16 cellular contexts compared by ENCODE assay signal in genomic region chr2:162184796-162185195, GRCh38. TPM values are rescaled to one million over a fixed set of nuclear protein-coding genes. Genes with fewer than 3 reads are reported as not detected.
DNase-seq lines count a peak whose midpoint lies in the region; ATAC-seq, FAIRE-seq and TF ChIP-seq lines count a peak whose summit lies in the region.
"Had no signal": no experiment of that assay in that cellular context is flagged by ENCODE, and none has a peak within 500 bp of the region (broad histone marks: within the 10 kb centered on the region; RNA-seq: fewer than 3 reads in every experiment).

No MANE protein-coding gene starts in this region.

- H3K27ac Mint-ChIP-seq in Calu3 (ENCODE audit: unreplicated experiment) (peak overlapping the region; percentile 75), chondrocyte (ENCODE audit: unreplicated experiment) (peak overlapping the region; percentile 50)
- no peak overlapping the region for H3K27ac Mint-ChIP-seq in activated CD4-positive, alpha-beta memory T cell treated with anti-CD3 and anti-CD28 coated beads for 36 hours
- H3K27ac Mint-ChIP-seq: CD8-positive, alpha-beta T cell had no signal

- H3K4me3 Mint-ChIP-seq in Calu3 (ENCODE audit: low read depth, unreplicated experiment) (no peak overlapping the region), chondrocyte (ENCODE audit: unreplicated experiment) (no peak overlapping the region)
- H3K4me3 Mint-ChIP-seq in activated CD4-positive, alpha-beta memory T cell treated with anti-CD3 and anti-CD28 coated beads for 36 hours: no peak overlapping the region
- H3K4me3 Mint-ChIP-seq: CD8-positive, alpha-beta T cell had no signal

- DNase-seq in Calu3 (no peak), H54 (ENCODE audit: insufficient read length, low spot score) (no peak), chondrocyte (ENCODE audit: low spot score) (no peak), lung microvascular endothelial cell (ENCODE audit: low read depth in 2 of 2) (peak; percentile 28 to 43), NCI-H2081 (lab: John Stamatoyannopoulos, UW) (no peak)
- DNase-seq in activated CD4-positive, alpha-beta memory T cell treated with anti-CD3 and anti-CD28 coated beads for 36 hours: no peak
- DNase-seq: BE2C; CD8-positive, alpha-beta T cell; EL; MV-4-11; NCI-H1436; NCI-H2029 treated with DMSO at 0.1 percent for 48 hours; NCI-H226; NCI-H774 had no signal

- intact Hi-C loops in Calu3 (cut with micrococcal nuclease; ENCODE audit: unreplicated experiment): no loop called here
- intact Hi-C loops in activated CD4-positive, alpha-beta memory T cell treated with anti-CD3 and anti-CD28 coated beads for 36 hours (cut with micrococcal nuclease): no loop called here

- no TSS peak for BruUV-seq in Calu3 (replicated peaks; lab: Mats Ljungman, UMichigan)

- H3K27me3 Mint-ChIP-seq in Calu3 (ENCODE audit: unreplicated experiment) (no peaks in the 10 kb centered on the region), chondrocyte (ENCODE audit: low read depth) (no peaks in the 10 kb centered on the region)
- peaks cover 2% of the 10 kb centered on the region for H3K27me3 Mint-ChIP-seq in activated CD4-positive, alpha-beta memory T cell treated with anti-CD3 and anti-CD28 coated beads for 36 hours

- POLR2A ChIA-PET in activated CD4-positive, alpha-beta memory T cell treated with anti-CD3 and anti-CD28 coated beads for 36 hours (lab: Charles Lee): no interaction called here

- ATAC-seq in HG02798 (IDR thresholded peaks at IDR 0.05; ENCODE audit: poor library complexity, unreplicated experiment): no peak
- ATAC-seq: CD8-positive, alpha-beta T cell had no signal

- CTCF ChIA-PET in Calu3 (lab: Charles Lee): interaction anchor here (0.6 kb wide), 1 partner anchor 23 kb away, joined by 3 read pairs; no protein-coding TSS in a partner anchor
- CTCF ChIA-PET in activated CD4-positive, alpha-beta memory T cell treated with anti-CD3 and anti-CD28 coated beads for 36 hours (lab: Charles Lee): no interaction called here

- peak; percentile 11 for FAIRE-seq in H54 (lab: Jason Lieb, UNC)
- FAIRE-seq: H1 had no signal

- TF ChIP-seq CTCF in Calu3 (IDR thresholded peaks at IDR 0.05; ENCODE audit: unreplicated experiment) (no peak), chondrocyte (IDR thresholded peaks at IDR 0.05) (no peak)

- H3K9me3 Mint-ChIP-seq in Calu3 (ENCODE audit: low read depth, unreplicated experiment) (no peaks in the 10 kb centered on the region), chondrocyte (ENCODE audit: low read depth) (no peaks in the 10 kb centered on the region)
- no peaks in the 10 kb centered on the region for H3K9me3 Mint-ChIP-seq in activated CD4-positive, alpha-beta memory T cell treated with anti-CD3 and anti-CD28 coated beads for 36 hours
- H3K9me3 Mint-ChIP-seq: CD8-positive, alpha-beta T cell had no signal

- H3K36me3 Mint-ChIP-seq in Calu3 (ENCODE audit: insufficient read depth, unreplicated experiment) (no peaks in the 10 kb centered on the region), chondrocyte (ENCODE audit: low read depth) (peaks cover 50% of the 10 kb centered on the region)
- H3K36me3 Mint-ChIP-seq in activated CD4-positive, alpha-beta memory T cell treated with anti-CD3 and anti-CD28 coated beads for 36 hours: no peaks in the 10 kb centered on the region
- H3K36me3 Mint-ChIP-seq: CD8-positive, alpha-beta T cell had no signal

- TF ChIP-seq POLR2A in H54 (IDR thresholded peaks at IDR 0.05; ENCODE audit: low read depth, low read length): no peak

- H3K4me1 Mint-ChIP-seq in Calu3 (ENCODE audit: low read depth, unreplicated experiment) (peaks cover 19% of the 10 kb centered on the region), chondrocyte (ENCODE audit: low read depth) (peaks cover 37% of the 10 kb centered on the region)
- H3K4me1 Mint-ChIP-seq in activated CD4-positive, alpha-beta memory T cell treated with anti-CD3 and anti-CD28 coated beads for 36 hours (ENCODE audit: low read depth): no peaks in the 10 kb centered on the region

RNA-seq across cellular contexts. Expression of gene GCG, which starts 32.7 kb away (rescaled TPM):
- total RNA-seq in Calu3 (2022) (not detected in 2 replicates), chondrocyte (0.31 TPM in 1 of 3 replicates, not detected in the others), lung microvascular endothelial cell (not detected in 2 replicates)
- not detected for total RNA-seq in activated CD4-positive, alpha-beta memory T cell treated with anti-CD3 and anti-CD28 coated beads for 36 hours
- total RNA-seq: CD8-positive, alpha-beta T cell; H1 had no signal

RNA-seq across cellular contexts. Expression of gene FAP, which starts 58.4 kb away (rescaled TPM):
- total RNA-seq in Calu3 (2022) (0.61 and 2.1 TPM in 2 replicates), chondrocyte (163 to 205 TPM (median 171 TPM) in 3 replicates), lung microvascular endothelial cell (under 0.01 and 0.20 TPM in 2 replicates)
- total RNA-seq in activated CD4-positive, alpha-beta memory T cell treated with anti-CD3 and anti-CD28 coated beads for 36 hours: not detected
- total RNA-seq: CD8-positive, alpha-beta T cell; H1 had no signal

Comparison
In these comparisons a context has a peak if more than half of its experiments do, and no peak if none do; other contexts are left out.
1. DNase-seq: peak in lung microvascular endothelial cell (2 of 2); none in Calu3 (single experiment), H54 (single experiment), chondrocyte (single experiment), activated CD4-positive, alpha-beta memory T cell treated with anti-CD3 and anti-CD28 coated beads for 36 hours (single experiment) and NCI-H2081 (0 of 2).
2. RNA of gene FAP, which starts 58.4 kb away (total RNA-seq): 163 to 205 TPM in chondrocyte; 0.61 to 2.1 TPM in Calu3, under 0.01 to 0.20 TPM in lung microvascular endothelial cell and not detected in activated CD4-positive, alpha-beta memory T cell treated with anti-CD3 and anti-CD28 coated beads for 36 hours; every median in the first group is over 10 times any median in the second.